ENCODE assay signal across 2 cellular contexts in genomic region chr1:20486457-20487235, GRCh38.
A peak's percentile ranks its signal among the peaks of the same experiment; 100 is the strongest.
TF ChIP-seq lines count a peak whose summit lies in the region.

No MANE protein-coding gene starts in this region.

TF ChIP-seq in HCT116, 20 proteins besides CTCF, POLR2A, EP300 and RAD21:
- TF ChIP-seq CBX3 (IDR thresholded peaks at IDR 0.05; ENCODE audit: low read depth): no peak
- TF ChIP-seq CEBPB (IDR thresholded peaks at IDR 0.05; ENCODE audit: low read depth): no peak
- no peak for TF ChIP-seq ELF1 (IDR thresholded peaks at IDR 0.05; ENCODE audit: borderline replicate concordance, low read depth)
- no peak for TF ChIP-seq ATF3 (IDR thresholded peaks at IDR 0.05)
- no peak for TF ChIP-seq TCF7L2 (IDR thresholded peaks at IDR 0.05; ENCODE audit: borderline replicate concordance, extremely low read depth, insufficient read depth, insufficient read length)
- no peak for TF ChIP-seq EZH2 (IDR thresholded peaks at IDR 0.05)
- TF ChIP-seq MAX (IDR thresholded peaks at IDR 0.05): no peak
- TF ChIP-seq REST (IDR thresholded peaks at IDR 0.05; ENCODE audit: low read depth): no peak
- TF ChIP-seq ZNF274 (IDR thresholded peaks at IDR 0.05; ENCODE audit: low read depth, low read length): no peak
- TF ChIP-seq EZH2phosphoT487 (IDR thresholded peaks at IDR 0.05; ENCODE audit: borderline replicate concordance): no peak
- no peak for TF ChIP-seq EGR1 (IDR thresholded peaks at IDR 0.05; ENCODE audit: low read depth)
- peak; percentile 56 for TF ChIP-seq POLR2AphosphoS5 (IDR thresholded peaks at IDR 0.05; ENCODE audit: low read depth, low read length)
- TF ChIP-seq SIN3A (IDR thresholded peaks at IDR 0.05; ENCODE audit: low read depth): no peak
- no peak for TF ChIP-seq JUND (IDR thresholded peaks at IDR 0.05)
- no peak for TF ChIP-seq YY1 (IDR thresholded peaks at IDR 0.05; ENCODE audit: extremely low read depth, insufficient replicate concordance, low read depth, low read length)
- TF ChIP-seq ZFX (IDR thresholded peaks at IDR 0.05): peak; percentile 64; the same call in 1 of the 2 replicates
- TF ChIP-seq SRF (IDR thresholded peaks at IDR 0.05; ENCODE audit: low read depth): no peak

TF ChIP-seq in H1, 55 proteins besides CTCF, POLR2A, EP300 and RAD21:
- no peak for TF ChIP-seq GTF2F1 (IDR thresholded peaks at IDR 0.05; ENCODE audit: borderline replicate concordance, low read depth, low read length)
- peak in 1 of 2 experiments; percentile 68; a peak in 1 of 4 replicates for TF ChIP-seq SIN3A (conservative IDR thresholded peaks at IDR 0.05 in 1 of 2, IDR thresholded peaks at IDR 0.05 in 1 of 2; ENCODE audit: low read depth in 1 of 2, low read length in 2 of 2)
- peak; percentile 57; the same call in 1 of the 2 replicates for TF ChIP-seq YY1 (IDR thresholded peaks at IDR 0.05; ENCODE audit: low read depth, low read length)
- no peak for TF ChIP-seq CHD1 (IDR thresholded peaks at IDR 0.05; ENCODE audit: low read depth, low read length)
- TF ChIP-seq HDAC2 (IDR thresholded peaks at IDR 0.05; ENCODE audit: borderline replicate concordance in 1 of 2, low read depth in 2 of 2, low read length in 2 of 2): peak in 1 of 2 experiments; percentile 21; a peak in 1 of 4 replicates
- TF ChIP-seq POLR2AphosphoS5 (IDR thresholded peaks at IDR 0.05; ENCODE audit: low read depth, low read length): no peak
- no peak for TF ChIP-seq CHD7 (IDR thresholded peaks at IDR 0.05; ENCODE audit: insufficient replicate concordance, low read length)
- TF ChIP-seq PHF8 (conservative IDR thresholded peaks at IDR 0.05; ENCODE audit: low read depth, low read length): peak; percentile 49; the same call in 1 of the 2 replicates
- TF ChIP-seq SIRT6 (IDR thresholded peaks at IDR 0.05; ENCODE audit: low read length): no peak
- peak; percentile 54 for TF ChIP-seq RBBP5 (IDR thresholded peaks at IDR 0.05; ENCODE audit: borderline replicate concordance, low read depth, low read length)
- TF ChIP-seq E2F6 (IDR thresholded peaks at IDR 0.05): peak; percentile 67
- TF ChIP-seq CTBP2 (IDR thresholded peaks at IDR 0.05; ENCODE audit: borderline replicate concordance, insufficient read depth, insufficient read length, low read length): peak; percentile 80
- peak; percentile 43 for TF ChIP-seq ASH2L (IDR thresholded peaks at IDR 0.05; ENCODE audit: low read length)
- TF ChIP-seq KDM4A (IDR thresholded peaks at IDR 0.05; ENCODE audit: low read depth, low read length, severe bottlenecking): peak; percentile 91
- TF ChIP-seq RFX5 (IDR thresholded peaks at IDR 0.05; ENCODE audit: borderline replicate concordance, low read depth, low read length): no peak
- TF ChIP-seq EZH2 (IDR thresholded peaks at IDR 0.05; ENCODE audit: low read depth, low read length, severe bottlenecking): peak; percentile 7
- 0 out of 2 replicates have a peak, but pooled peaks have one; percentile 24 for TF ChIP-seq TAF1 (IDR thresholded peaks at IDR 0.05; ENCODE audit: low read depth, low read length)
- TF ChIP-seq SAP30 (IDR thresholded peaks at IDR 0.05; ENCODE audit: insufficient read depth, insufficient replicate concordance, low read length): peak; percentile 65
- TF ChIP-seq CEBPB (IDR thresholded peaks at IDR 0.05; ENCODE audit: low read depth, low read length): no peak
- 0 out of 2 replicates have a peak, but pooled peaks have one; percentile 45 for TF ChIP-seq TCF12 (IDR thresholded peaks at IDR 0.05; ENCODE audit: low read depth, low read length)
- TF ChIP-seq MAX (IDR thresholded peaks at IDR 0.05): peak; percentile 57; the same call in 1 of the 2 replicates
- TF ChIP-seq KDM1A (IDR thresholded peaks at IDR 0.05; ENCODE audit: borderline replicate concordance, low read length): peak; percentile 56; the same call in 1 of the 2 replicates
